9 cellular contexts compared by ENCODE assay signal in the genomic region with DNA sequence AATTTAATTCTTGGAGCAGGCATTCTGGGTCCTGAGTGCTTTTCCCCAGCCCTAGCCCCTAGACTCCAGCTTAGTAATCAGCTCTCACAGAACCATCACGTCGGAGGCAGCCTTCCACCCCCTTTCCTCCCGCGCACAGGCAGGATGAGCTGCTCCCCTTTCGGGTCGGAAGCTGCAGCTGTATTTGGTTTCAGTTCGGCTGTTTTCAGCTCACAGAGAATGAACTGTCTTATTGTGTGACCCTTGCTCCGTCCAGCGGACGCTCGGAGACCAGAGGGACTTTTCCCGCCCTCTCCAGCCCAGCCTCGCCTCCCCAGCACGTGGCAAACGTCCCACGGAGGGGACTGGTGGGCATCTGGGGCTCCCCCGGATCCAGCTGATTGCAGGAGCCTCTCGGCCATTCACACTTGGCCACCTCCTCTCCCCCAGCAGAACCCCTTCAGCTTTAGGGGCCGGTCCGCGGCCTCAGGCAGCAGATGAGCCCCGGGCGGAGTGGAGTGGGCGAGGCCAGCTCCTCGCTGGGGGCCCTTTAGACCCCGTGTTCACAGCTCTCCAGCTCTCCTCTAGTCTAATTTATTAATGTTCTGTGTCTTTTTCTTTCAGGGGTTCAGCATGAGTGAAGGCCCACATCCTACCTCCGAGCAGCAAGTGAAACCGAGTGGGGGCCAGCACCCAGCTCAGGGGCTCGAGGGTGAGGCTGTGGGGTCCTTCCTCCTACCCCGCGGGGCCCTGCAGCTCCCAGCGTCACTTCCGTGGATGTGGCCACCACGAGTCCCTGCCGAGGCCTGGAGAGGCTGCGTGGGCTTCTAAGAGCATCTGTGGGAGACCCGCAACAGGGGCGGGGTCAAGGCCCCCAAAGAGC. TPM values are rescaled to one million over a fixed set of nuclear protein-coding genes. Genes with fewer than 3 reads are reported as not detected.
DNase-seq lines count a peak whose midpoint lies in the region; ATAC-seq and TF ChIP-seq lines count a peak whose summit lies in the region.
"Had no signal": no experiment of that assay in that cellular context is flagged by ENCODE, and none has a peak within 500 bp of the region (broad histone marks: within the 10 kb centered on the region; RNA-seq: fewer than 3 reads in every experiment).

No MANE protein-coding gene starts in this region.

- peaks cover 13 to 21% (median 20%) of the 10 kb centered on the region in 3 donors for H3K4me1 Mint-ChIP-seq in naive B cell

- H3K36me3 ChIP-seq in brain microvascular endothelial cell (replicated peaks): no peaks in the 10 kb centered on the region

- peaks cover 26 to 56% (median 34%) of the 10 kb centered on the region in 3 donors for H3K27me3 Mint-ChIP-seq in naive B cell

- peak overlapping the region; percentile 77 to 94 (median 86) for H3K4me3 Mint-ChIP-seq in naive B cell

- in situ Hi-C loops in brain microvascular endothelial cell (cut with HindIII; ENCODE audit: low pct_ligation_motif_present, low sequenced_read_pairs): no loop called here

- TF ChIP-seq CTCF in brain microvascular endothelial cell (IDR thresholded peaks at IDR 0.05; ENCODE audit: low read depth, low read length, missing control alignments): no peak

- no peaks in the 10 kb centered on the region for H3K9me3 Mint-ChIP-seq in naive B cell

- peak; percentile 40 for DNase-seq in AG20443 (ENCODE audit: low spot score)
- no peak for DNase-seq in brain microvascular endothelial cell
- peak; percentile 27 for DNase-seq in naive B cell
- no peak for DNase-seq in DMS114 treated with DMSO at 0.1 percent for 48 hours (lab: John Stamatoyannopoulos, UW; ENCODE audit: unreplicated experiment)

- ATAC-seq in HG02678 (IDR thresholded peaks at IDR 0.05; ENCODE audit: unreplicated experiment): peak; percentile 69
- ATAC-seq in naive B cell (ENCODE audit: low read depth in 2 of 2): peak; percentile 56 to 63
- ATAC-seq in HG03460 (IDR thresholded peaks at IDR 0.05; ENCODE audit: unreplicated experiment): no peak
- no peak for ATAC-seq in GM18907 (IDR thresholded peaks at IDR 0.05; ENCODE audit: unreplicated experiment)
- ATAC-seq in GM21360 (IDR thresholded peaks at IDR 0.05; ENCODE audit: unreplicated experiment): no peak

- no peak overlapping the region for H3K27ac Mint-ChIP-seq in naive B cell

- H3K27me3 ChIP-seq in brain microvascular endothelial cell (replicated peaks): peaks cover 49% of the 10 kb centered on the region

- H3K27ac ChIP-seq in brain microvascular endothelial cell: no peak overlapping the region

- H3K4me3 ChIP-seq in brain microvascular endothelial cell (ENCODE audit: low read depth, low read length): peak overlapping the region; percentile 3

- H3K36me3 Mint-ChIP-seq in naive B cell: no peaks in the 10 kb centered on the region

RNA-seq across cellular contexts. Expression of a gene that starts 0.9 kb away (rescaled TPM):
- not detected for polyA plus RNA-seq in naive B cell (ENCODE audit: low read depth in 6 of 6)

RNA-seq across cellular contexts. Expression of a gene that starts 11.7 kb away (rescaled TPM):
- polyA plus RNA-seq in naive B cell (ENCODE audit: low read depth in 6 of 6): not detected
- polyA plus RNA-seq: adipose tissue had no signal

RNA-seq across cellular contexts. Expression of a gene that starts 37.1 kb away (rescaled TPM):
- polyA plus RNA-seq in naive B cell (ENCODE audit: low read depth in 6 of 6): 1 to 10 TPM in 1 of 6 donors, under 1 TPM in 1, not detected in 4; 0.19 to 2.2 TPM

RNA-seq across cellular contexts. Expression of a gene that starts 47.4 kb away (rescaled TPM):
- polyA plus RNA-seq in naive B cell (ENCODE audit: low read depth in 6 of 6): 10 to 100 TPM; 10.8 to 30.5 (median 18.2) TPM

RNA-seq across cellular contexts. Expression of a gene that starts 47.7 kb away (rescaled TPM):
- polyA plus RNA-seq in naive B cell (ENCODE audit: low read depth in 6 of 6): 10 to 100 TPM; 22.8 to 31.6 (median 26.1) TPM

Comparison
In these comparisons a context has a peak if more than half of its experiments do, and no peak if none do; other contexts are left out.
1. DNase-seq: peak in AG20443 (single experiment) and naive B cell (single experiment); none in brain microvascular endothelial cell (single experiment) and DMS114 treated with DMSO at 0.1 percent for 48 hours (single experiment).
2. ATAC-seq: peak in HG02678 (single experiment) and naive B cell (2 of 2); none in HG03460 (single experiment), GM18907 (single experiment) and GM21360 (single experiment).